Comparison of ENCODE assay signal across 8 cellular contexts in genomic region chr7:98252655-98253054, GRCh38. TPM values are rescaled to one million over a fixed set of nuclear protein-coding genes. Genes with fewer than 3 reads are reported as not detected.
DNase-seq lines count a peak whose midpoint lies in the region; ATAC-seq and TF ChIP-seq lines count a peak whose summit lies in the region.

No MANE protein-coding gene starts in this region.

- peaks cover 54% of the 10 kb centered on the region for H3K4me1 Mint-ChIP-seq in CD14-positive monocyte
- peaks cover 27% of the 10 kb centered on the region for H3K4me1 Mint-ChIP-seq in nephron

- H3K27me3 Mint-ChIP-seq in CD14-positive monocyte (ENCODE audit: low read depth in 3 of 3) = peaks cover 0 to 3% (median 0%) of the 10 kb centered on the region in 3 donors
- no peaks in the 10 kb centered on the region for H3K27me3 Mint-ChIP-seq in nephron (ENCODE audit: low read depth)

- no peak for ATAC-seq in HG02870 (IDR thresholded peaks at IDR 0.05; ENCODE audit: unreplicated experiment)

- H3K9me3 Mint-ChIP-seq in CD14-positive monocyte (peaks cover 0 to 2% (median 0%) of the 10 kb centered on the region in 7 donors), nephron (no peaks in the 10 kb centered on the region)

- peak overlapping the region; percentile 67 to 100 (median 96) for H3K4me3 ChIP-seq in dorsolateral prefrontal cortex

- H3K36me3 Mint-ChIP-seq in CD14-positive monocyte (peaks cover 29 to 46% of the 10 kb centered on the region in 2 donors), nephron (ENCODE audit: low read depth) (peaks cover 10% of the 10 kb centered on the region)

- intact Hi-C loops in CD14-positive monocyte (cut with micrococcal nuclease) = loop anchor here (5.0 to 10.0 kb wide), 2 partner anchors 35 to 118 kb away; no protein-coding TSS in a partner anchor
- intact Hi-C loops in dorsolateral prefrontal cortex (cut with DNase I) = loop anchor here (2.0 to 10.0 kb wide), 3 partner anchors 28 to 148 kb away; partner anchors contain the start of genes BRI3 (in 1 of the 2) and LMTK2 (in 1 of the 2)

- H3K4me3 Mint-ChIP-seq in CD14-positive monocyte = peak overlapping the region; percentile 92 to 96
- peak overlapping the region; percentile 95 to 97 (median 96) for H3K4me3 Mint-ChIP-seq in nephron

- H3K27ac Mint-ChIP-seq in CD14-positive monocyte = peak overlapping the region; percentile 90 to 96 (median 94)
- H3K27ac Mint-ChIP-seq in nephron = peak overlapping the region in 2 of 3 experiments; percentile 35 to 63

- TF ChIP-seq CTCF in CD14-positive monocyte (IDR thresholded peaks at IDR 0.05) (no peak), dorsolateral prefrontal cortex (IDR thresholded peaks at IDR 0.05 in 54 of 56, conservative IDR thresholded peaks at IDR 0.05 in 2 of 56; ENCODE audit: low read depth in 1 of 56, partially characterized antibody in 56 of 56) (no peak), nephron (IDR thresholded peaks at IDR 0.05; ENCODE audit: unreplicated experiment in 3 of 3) (no peak)

- peak overlapping the region in 29 of 59 donors; percentile 20 to 92 (median 60) for H3K27ac ChIP-seq in dorsolateral prefrontal cortex

- DNase-seq in CD14-positive monocyte (ENCODE audit: low spot score) (no peak), LHCN-M2 (ENCODE audit: low read depth) (peak; percentile 9), dorsolateral prefrontal cortex (peak in 1 of 10 donors; percentile 13), mesenteric fat pad (ENCODE audit: low spot score) (no peak), NCI-H1436 treated with DMSO at 0.1 percent for 48 hours (lab: John Stamatoyannopoulos, UW) (no peak)
- no peak for DNase-seq in effector CD8-positive, alpha-beta T cell (lab: John Stamatoyannopoulos, UW)

- H3K27me3 ChIP-seq in dorsolateral prefrontal cortex = no peaks in the 10 kb centered on the region

RNA-seq across cellular contexts. Expression of gene TECPR1, which starts 0.6 kb away (rescaled TPM):
- 10 to 100 TPM in 1 of 2 donors, 1 to 10 TPM in 1; 5.7 to 10.2 TPM for polyA plus RNA-seq in CD14-positive monocyte
- total RNA-seq in LHCN-M2 (2014; rRNA removed) = 36.5 and 61.1 TPM in 2 replicates
- polyA plus RNA-seq in LHCN-M2 (2012) = 22.5 TPM
- 100 to 1,000 TPM in 7 of 120 experiments, 10 to 100 TPM in 113; 51.1 to 113 (median 76.1) TPM for total RNA-seq in dorsolateral prefrontal cortex
- total RNA-seq in mesenteric fat pad = 25.5 TPM

RNA-seq across cellular contexts. Expression of gene BRI3, which starts 28.8 kb away (rescaled TPM):
- 100 to 1,000 TPM; 120 to 149 TPM for polyA plus RNA-seq in CD14-positive monocyte
- total RNA-seq in LHCN-M2 (2014; rRNA removed) (49.6 and 67.6 TPM in 2 replicates), dorsolateral prefrontal cortex (100 to 1,000 TPM in 11 of 120 experiments, 10 to 100 TPM in 109; 62.3 to 111 (median 85.4) TPM), mesenteric fat pad (355 TPM)
- 752 TPM for polyA plus RNA-seq in LHCN-M2 (2012)

RNA-seq across cellular contexts. Expression of gene BHLHA15, which starts 41.4 kb away (rescaled TPM):
- not detected for polyA plus RNA-seq in CD14-positive monocyte
- total RNA-seq in LHCN-M2 (2014; rRNA removed) = 0.45 TPM in 1 of 2 replicates, not detected in the other
- polyA plus RNA-seq in LHCN-M2 (2012) = 0.15 TPM
- 1 to 10 TPM in 72 of 120 experiments, under 1 TPM in 17, not detected in 31; 0.56 to 3.3 (median 1.4) TPM for total RNA-seq in dorsolateral prefrontal cortex
- total RNA-seq in mesenteric fat pad = 0.67 TPM
